In genomic region chr2:112275314-112275886, GRCh38 we compare ENCODE assay signal across 8 cellular contexts. TPM values are rescaled to one million over a fixed set of nuclear protein-coding genes. Genes with fewer than 3 reads are reported as not detected.
A peak's percentile ranks its signal among the peaks of the same experiment; 100 is the strongest.
DNase-seq lines count a peak whose midpoint lies in the region; ATAC-seq and TF ChIP-seq lines count a peak whose summit lies in the region.

Gene ZC3H6, plus strand, starts transcription at chr2:112275597. Its CDS starts 398 bp downstream, at chr2:112275995.

- intact Hi-C loops in Panc1 (cut with micrococcal nuclease; ENCODE audit: unreplicated experiment) (no loop called here), esophagus squamous epithelium (cut with DNase I) (no loop called here)

- CTCF ChIA-PET in Panc1 (lab: Charles Lee): no interaction called here

- peak within 1 kb of the TSS; percentile 87 to 100 (median 96) for H3K4me3 Mint-ChIP-seq in naive B cell
- H3K4me3 Mint-ChIP-seq in stimulated activated memory B cell treated with anti-CD40 and anti-IgM and Interleukin-4, amounts not matched to agents 10 μg/mL and 1 μg/mL and 100 μg/mL, for 72 hours: peak within 1 kb of the TSS; percentile 93

- no peaks in the 10 kb centered on the region for H3K27me3 Mint-ChIP-seq in naive B cell
- no peaks in the 10 kb centered on the region for H3K27me3 Mint-ChIP-seq in stimulated activated memory B cell treated with anti-CD40 and anti-IgM and Interleukin-4, amounts not matched to agents 10 μg/mL and 1 μg/mL and 100 μg/mL, for 72 hours

- H3K4me3 ChIP-seq in Panc1 (ENCODE audit: low read depth in 2 of 2, low read length in 2 of 2): peak within 1 kb of the TSS; percentile 87 to 88
- H3K4me3 ChIP-seq in esophagus squamous epithelium: peak within 1 kb of the TSS; percentile 86 to 99 (median 94)

- no peaks in the 10 kb centered on the region for H3K9me3 Mint-ChIP-seq in naive B cell
- no peaks in the 10 kb centered on the region for H3K9me3 Mint-ChIP-seq in stimulated activated memory B cell treated with anti-CD40 and anti-IgM and Interleukin-4, amounts not matched to agents 10 μg/mL and 1 μg/mL and 100 μg/mL, for 72 hours

- peaks cover 0 to 19% (median 5%) of the 10 kb centered on the region in 3 donors for H3K4me1 Mint-ChIP-seq in naive B cell
- H3K4me1 Mint-ChIP-seq in stimulated activated memory B cell treated with anti-CD40 and anti-IgM and Interleukin-4, amounts not matched to agents 10 μg/mL and 1 μg/mL and 100 μg/mL, for 72 hours: peaks cover 4% of the 10 kb centered on the region

- no TSS peak for BruUV-seq in Panc1 (replicated peaks; lab: Mats Ljungman, UMichigan)

- TF ChIP-seq CTCF in Panc1 (IDR thresholded peaks at IDR 0.05) (no peak), esophagus squamous epithelium (IDR thresholded peaks at IDR 0.05) (peak in 5 of 6 experiments; percentile 14 to 52 (median 47))

- H3K36me3 ChIP-seq in Panc1 (ENCODE audit: control insufficient read depth, insufficient read depth, low read length) (no peaks in the 10 kb centered on the region), esophagus squamous epithelium (no peaks in the 10 kb centered on the region)

- DNase-seq in DMS79 (lab: John Stamatoyannopoulos, UW): peak; percentile 91
- DNase-seq in KG1 (lab: John Stamatoyannopoulos, UW): peak; percentile 94
- DNase-seq in Panc1 (ENCODE audit: low read depth, low spot score): peak; percentile 76
- peak; percentile 100 for DNase-seq in activated T-helper 1 cell treated with Interleukin-2 at 50 U/mL for 16 hours (ENCODE audit: low read depth)
- peak; percentile 89 for DNase-seq in esophagus squamous epithelium (lab: John Stamatoyannopoulos, UW)
- peak; percentile 100 for DNase-seq in naive B cell

- H3K9me3 ChIP-seq in Panc1 (ENCODE audit: control insufficient read depth, insufficient read depth, low read depth, low read length) (no peaks in the 10 kb centered on the region), esophagus squamous epithelium (no peaks in the 10 kb centered on the region)

- POLR2A ChIA-PET in Panc1 (lab: Charles Lee): interaction anchor here (0.6 to 0.7 kb wide), 2 partner anchors 32 to 158 kb away, joined by 11 read pairs; no protein-coding TSS in a partner anchor

- TF ChIP-seq POLR2A in esophagus squamous epithelium (IDR thresholded peaks at IDR 0.05): peak in 3 of 4 donors; percentile 86 to 98 (median 92)

- H3K27ac Mint-ChIP-seq in naive B cell: peak within 1 kb of the TSS; percentile 98 to 100 (median 99)
- H3K27ac Mint-ChIP-seq in stimulated activated memory B cell treated with anti-CD40 and anti-IgM and Interleukin-4, amounts not matched to agents 10 μg/mL and 1 μg/mL and 100 μg/mL, for 72 hours: peak within 1 kb of the TSS; percentile 99

- peaks cover 6% of the 10 kb centered on the region; the same call in 1 of the 2 replicates for H3K4me1 ChIP-seq in Panc1 (ENCODE audit: control insufficient read depth, insufficient read depth, low read length)
- peaks cover 0 to 27% (median 0%) of the 10 kb centered on the region in 3 donors for H3K4me1 ChIP-seq in esophagus squamous epithelium

- ATAC-seq in GM21723 (IDR thresholded peaks at IDR 0.05; ENCODE audit: unreplicated experiment) (peak; percentile 96), Panc1 (peak; percentile 98), naive B cell (ENCODE audit: low read depth in 2 of 2) (peak; percentile 89 to 90)
- ATAC-seq in stimulated activated memory B cell treated with anti-CD40 and anti-IgM and Interleukin-4, amounts not matched to agents 10 μg/mL and 1 μg/mL and 100 μg/mL, for 72 hours: peak; percentile 98

- peak within 1 kb of the TSS; percentile 96 for H3K27ac ChIP-seq in Panc1 (ENCODE audit: low read length)
- H3K27ac ChIP-seq in esophagus squamous epithelium: peak within 1 kb of the TSS; percentile 100

- WGBS in esophagus squamous epithelium, 2 donors: no CpG with 5 or more reads among the region's 59 CpGs

- H3K36me3 Mint-ChIP-seq in naive B cell: no peaks in the 10 kb centered on the region
- H3K36me3 Mint-ChIP-seq in stimulated activated memory B cell treated with anti-CD40 and anti-IgM and Interleukin-4, amounts not matched to agents 10 μg/mL and 1 μg/mL and 100 μg/mL, for 72 hours: no peaks in the 10 kb centered on the region

- H3K27me3 ChIP-seq in Panc1 (ENCODE audit: control insufficient read depth, insufficient read depth, low read length) (no peaks in the 10 kb centered on the region), esophagus squamous epithelium (no peaks in the 10 kb centered on the region)

- in situ Hi-C loops in Panc1 (cut with HindIII; ENCODE audit: low pct_unique_long_range_greater_than_20kb, low sequenced_read_pairs): no loop called here

RNA-seq across cellular contexts. Expression of gene ZC3H6, which starts in this region (rescaled TPM):
- total RNA-seq in Panc1 (2021; ENCODE audit: unreplicated experiment): 5.3 TPM
- 0.85 TPM for polyA plus RNA-seq in Panc1 (2012; ENCODE audit: insufficient read length)
- 1 to 10 TPM; 1.6 to 9.0 (median 2.6) TPM for total RNA-seq in esophagus squamous epithelium
- polyA plus RNA-seq in naive B cell (ENCODE audit: low read depth in 6 of 6): 1 to 10 TPM in 5 of 6 donors, under 1 TPM in 1; 0.24 to 7.6 (median 6.7) TPM

Comparison
In these comparisons a context has a peak if more than half of its experiments do, and no peak if none do; other contexts are left out.
1. Peak in every context shown above with its lines: DNase-seq, ATAC-seq, H3K4me3 ChIP-seq and H3K27ac ChIP-seq.